In the genomic region with DNA sequence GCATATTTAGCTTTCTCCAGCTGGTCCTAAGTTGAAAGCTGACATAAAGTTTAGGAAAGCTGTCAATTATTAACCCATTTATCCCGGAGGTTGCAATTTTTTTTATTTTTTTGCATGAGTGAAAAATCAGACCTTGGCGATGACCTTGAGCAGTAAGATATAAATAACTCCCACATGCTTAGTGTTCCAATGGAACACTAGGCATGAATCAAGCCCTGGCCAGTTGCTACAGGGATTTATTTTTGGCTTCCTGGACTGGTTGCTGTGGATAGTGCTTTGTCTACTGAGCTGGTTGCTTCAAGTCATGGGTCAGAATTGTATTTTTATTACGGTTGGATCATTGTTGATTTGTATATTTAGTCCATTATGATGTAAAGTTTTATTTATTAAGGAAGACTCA, we compare ENCODE assay signal across 1 cellular context.
TF ChIP-seq lines count a peak whose summit lies in the region.

No MANE protein-coding gene starts in this region.

TF ChIP-seq in HCT116, 20 proteins besides CTCF, POLR2A, EP300 and RAD21 (continued from another document):
- TF ChIP-seq CBX3 (IDR thresholded peaks at IDR 0.05; ENCODE audit: low read depth) (no peak), YY1 (IDR thresholded peaks at IDR 0.05; ENCODE audit: extremely low read depth, insufficient replicate concordance, low read depth, low read length) (no peak), SRF (IDR thresholded peaks at IDR 0.05; ENCODE audit: low read depth) (no peak)
- TF ChIP-seq, protein P1, sequence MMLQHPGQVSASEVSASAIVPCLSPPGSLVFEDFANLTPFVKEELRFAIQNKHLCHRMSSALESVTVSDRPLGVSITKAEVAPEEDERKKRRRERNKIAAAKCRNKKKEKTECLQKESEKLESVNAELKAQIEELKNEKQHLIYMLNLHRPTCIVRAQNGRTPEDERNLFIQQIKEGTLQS (IDR thresholded peaks at IDR 0.05) = no peak
